8 cellular contexts compared by ENCODE assay signal in the genomic region with DNA sequence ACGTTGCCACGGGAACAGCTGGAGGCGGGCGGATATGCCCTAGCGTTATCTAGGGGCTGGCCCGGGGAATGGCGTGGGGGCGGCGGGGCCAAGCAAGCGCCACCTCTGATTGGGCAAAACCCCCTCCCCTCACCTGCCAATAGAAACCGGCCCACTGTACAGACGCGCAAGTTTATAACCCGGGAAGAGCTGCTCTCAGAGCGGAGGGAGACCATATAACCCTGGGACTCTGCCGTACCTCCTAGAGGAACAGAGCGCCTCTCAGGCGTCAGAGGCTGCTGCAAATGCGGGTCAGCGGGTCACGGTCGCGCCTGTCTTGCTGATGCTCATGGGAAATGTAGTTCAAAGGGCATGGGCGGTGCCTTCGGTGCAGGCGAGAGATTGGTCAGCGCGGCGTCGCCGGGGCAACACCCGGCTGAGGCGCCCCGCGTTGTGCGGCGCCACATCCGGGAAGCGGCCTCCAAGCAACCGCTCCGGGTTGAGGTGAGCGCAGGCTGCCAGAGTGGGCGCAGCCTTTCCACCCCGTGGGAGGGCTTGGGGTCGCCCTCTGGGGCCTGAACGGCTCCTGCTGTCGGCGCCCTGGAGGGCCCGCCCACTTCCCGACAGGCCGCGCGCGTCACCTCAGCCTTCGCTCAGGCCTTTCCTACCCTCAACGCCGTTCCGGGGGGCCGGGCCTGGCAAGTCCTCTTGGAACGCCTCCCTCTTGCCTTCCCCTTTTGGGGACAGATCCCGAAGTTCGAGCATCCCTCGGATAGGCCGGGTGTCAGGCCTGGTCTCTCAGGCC. TPM values are rescaled to one million over a fixed set of nuclear protein-coding genes. Genes with fewer than 3 reads are reported as not detected.
DNase-seq lines count a peak whose midpoint lies in the region; ATAC-seq lines count a peak whose summit lies in the region.

A gene (plus strand): TSS at position 639 of the 784 bp plus-strand sequence. CDS start 867 bp downstream, outside the sequence.

- ATAC-seq in GM21576 (IDR thresholded peaks at IDR 0.05; ENCODE audit: unreplicated experiment), result peak; percentile 85

- H3K27me3 ChIP-seq in mononuclear cell (ENCODE audit: insufficient read depth, low read length), result no peaks in the 10 kb centered on the region

- peak; percentile 96 for DNase-seq in DMS153 (lab: John Stamatoyannopoulos, UW)
- DNase-seq in OCI-M1 (lab: John Stamatoyannopoulos, UW), result peak; percentile 99
- peak; percentile 94 for DNase-seq in activated T-cell treated with anti-CD3 and anti-CD28 coated beads for 48 hours (ENCODE audit: low read depth)
- DNase-seq in epithelial cell of prostate (ENCODE audit: low read depth, low spot score), result peak; percentile 82
- peak; percentile 91 for DNase-seq in stimulated activated CD8-positive, alpha-beta memory T cell treated with anti-CD3 and anti-CD28 coated beads, Interleukin-2, amount 100 ng/mL, for 48 hours (ENCODE audit: low read depth in 2 of 2)

- H3K27ac Mint-ChIP-seq in IgD-negative memory B cell, result peak within 1 kb of the TSS; percentile 80 to 96 (median 91)

- H3K27ac ChIP-seq in epithelial cell of prostate, result peak within 1 kb of the TSS; percentile 79

- H3K4me1 ChIP-seq in mononuclear cell (ENCODE audit: insufficient read depth, low read length), result peaks cover 18% of the 10 kb centered on the region

- H3K4me3 ChIP-seq in mononuclear cell (ENCODE audit: low read length), result peak within 1 kb of the TSS; percentile 61

- H3K36me3 Mint-ChIP-seq in IgD-negative memory B cell, result no peaks in the 10 kb centered on the region

- no peaks in the 10 kb centered on the region for H3K27me3 Mint-ChIP-seq in IgD-negative memory B cell

- H3K4me3 Mint-ChIP-seq in IgD-negative memory B cell, result peak within 1 kb of the TSS; percentile 85 to 98 (median 96)

- H3K9me3 ChIP-seq in mononuclear cell (ENCODE audit: low read depth, low read length), result no peaks in the 10 kb centered on the region

- H3K4me1 Mint-ChIP-seq in IgD-negative memory B cell, result peaks cover 5 to 9% (median 9%) of the 10 kb centered on the region in 3 donors

- no peaks in the 10 kb centered on the region for H3K9me3 Mint-ChIP-seq in IgD-negative memory B cell

RNA-seq across cellular contexts. Expression of the gene that starts here (rescaled TPM):
- polyA plus RNA-seq in IgD-negative memory B cell, result 6.7 TPM
- total RNA-seq in mononuclear cell, result 5.5 TPM

Comparison
In these comparisons a context has a peak if more than half of its experiments do, and no peak if none do; other contexts are left out.
1. Peak in every context shown above with its lines: DNase-seq, ATAC-seq, H3K4me3 ChIP-seq and H3K27ac ChIP-seq.